In genomic region chr15:41773332-41773728, GRCh38 we compare ENCODE assay signal across 8 cellular contexts. TPM values are rescaled to one million over a fixed set of nuclear protein-coding genes. Genes with fewer than 3 reads are reported as not detected.
A peak's percentile ranks its signal among the peaks of the same experiment; 100 is the strongest.
DNase-seq lines count a peak whose midpoint lies in the region; ATAC-seq and TF ChIP-seq lines count a peak whose summit lies in the region.

No MANE protein-coding gene starts in this region.

- H3K36me3 ChIP-seq in adipocyte (ENCODE audit: control insufficient read depth, insufficient read depth, low read length, severe bottlenecking) (peaks cover 4% of the 10 kb centered on the region), upper lobe of right lung (peaks cover 5% of the 10 kb centered on the region)

- no peak for ATAC-seq in memory B cell (ENCODE audit: low read depth)
- ATAC-seq in upper lobe of right lung, result no peak
- ATAC-seq in HG02588 (IDR thresholded peaks at IDR 0.05; ENCODE audit: unreplicated experiment), result no peak

- peaks cover 53% of the 10 kb centered on the region for H3K4me1 Mint-ChIP-seq in activated naive CD4-positive, alpha-beta T cell treated with anti-CD3 and anti-CD28 coated beads, Interleukin-2, amount 10 ng/mL, durations not matched to agents 7 days and 5 days
- peaks cover 34% of the 10 kb centered on the region for H3K4me1 Mint-ChIP-seq in memory B cell

- H3K4me3 ChIP-seq in adipocyte (ENCODE audit: low read length) (peak overlapping the region; percentile 95), upper lobe of right lung (peak overlapping the region; percentile 64)

- H3K4me3 Mint-ChIP-seq in activated naive CD4-positive, alpha-beta T cell treated with anti-CD3 and anti-CD28 coated beads, Interleukin-2, amount 10 ng/mL, durations not matched to agents 7 days and 5 days, result peak overlapping the region; percentile 95
- peak overlapping the region; percentile 95 for H3K4me3 Mint-ChIP-seq in memory B cell

- DNase-seq in activated naive CD4-positive, alpha-beta T cell treated with anti-CD3 and anti-CD28 coated beads, Interleukin-2, amount 10 ng/mL, durations not matched to agents 7 days and 5 days, result no peak
- no peak for DNase-seq in activated naive CD4-positive, alpha-beta T cell treated with anti-CD3 and anti-CD28 coated beads, Interleukin-2, amount 50 U/mL, for 16 hours
- no peak for DNase-seq in adipocyte (ENCODE audit: low read depth)
- no peak for DNase-seq in memory B cell (ENCODE audit: low spot score in 2 of 2)
- DNase-seq in upper lobe of right lung, result no peak
- DNase-seq in GF-D8 (lab: John Stamatoyannopoulos, UW), result no peak
- DNase-seq in H4 (ENCODE audit: low spot score), result no peak

- TF ChIP-seq CTCF in upper lobe of right lung (IDR thresholded peaks at IDR 0.05), result no peak

- no peaks in the 10 kb centered on the region for H3K9me3 Mint-ChIP-seq in activated naive CD4-positive, alpha-beta T cell treated with anti-CD3 and anti-CD28 coated beads, Interleukin-2, amount 10 ng/mL, durations not matched to agents 7 days and 5 days
- no peaks in the 10 kb centered on the region for H3K9me3 Mint-ChIP-seq in memory B cell

- H3K4me1 ChIP-seq in adipocyte (ENCODE audit: control insufficient read depth, insufficient read depth, low read length) (peaks cover 45% of the 10 kb centered on the region), upper lobe of right lung (peaks cover 32% of the 10 kb centered on the region)

- CTCF ChIA-PET in activated naive CD4-positive, alpha-beta T cell treated with anti-CD3 and anti-CD28 coated beads, Interleukin-2, amount 10 ng/mL, durations not matched to agents 7 days and 5 days (lab: Charles Lee), result interaction anchor here (0.7 to 6.4 kb wide), 35 partner anchors 9 to 311 kb away, joined by 3 to 253 read pairs (median 5); no protein-coding TSS in a partner anchor

- H3K27ac ChIP-seq in upper lobe of right lung, result peak overlapping the region; percentile 75

- no peaks in the 10 kb centered on the region for H3K27me3 ChIP-seq in adipocyte (replicated peaks; ENCODE audit: control insufficient read depth, insufficient read depth, low read length)
- H3K27me3 ChIP-seq in upper lobe of right lung, result no peaks in the 10 kb centered on the region

- peaks cover 3% of the 10 kb centered on the region for H3K36me3 Mint-ChIP-seq in activated naive CD4-positive, alpha-beta T cell treated with anti-CD3 and anti-CD28 coated beads, Interleukin-2, amount 10 ng/mL, durations not matched to agents 7 days and 5 days
- no peaks in the 10 kb centered on the region for H3K36me3 Mint-ChIP-seq in memory B cell

- H3K9me3 ChIP-seq in adipocyte (ENCODE audit: control insufficient read depth, low read length), result no peaks in the 10 kb centered on the region
- H3K9me3 ChIP-seq in upper lobe of right lung, result no peaks in the 10 kb centered on the region

- intact Hi-C loops in upper lobe of right lung (cut with DNase I), result loop anchor here (5.0 kb wide), 1 partner anchor 39 kb away; no protein-coding TSS in a partner anchor

- H3K9ac ChIP-seq in adipocyte (ENCODE audit: low read length), result peak overlapping the region; percentile 93

- peak overlapping the region; percentile 97 for H3K27ac Mint-ChIP-seq in activated naive CD4-positive, alpha-beta T cell treated with anti-CD3 and anti-CD28 coated beads, Interleukin-2, amount 10 ng/mL, durations not matched to agents 7 days and 5 days
- H3K27ac Mint-ChIP-seq in memory B cell, result peak overlapping the region; percentile 73

- no peaks in the 10 kb centered on the region for H3K27me3 Mint-ChIP-seq in activated naive CD4-positive, alpha-beta T cell treated with anti-CD3 and anti-CD28 coated beads, Interleukin-2, amount 10 ng/mL, durations not matched to agents 7 days and 5 days
- no peaks in the 10 kb centered on the region for H3K27me3 Mint-ChIP-seq in memory B cell

RNA-seq across cellular contexts. Expression of gene MAPKBP1, which starts 1.0 kb away (rescaled TPM):
- 22.4 TPM for total RNA-seq in upper lobe of right lung
- total RNA-seq in H4 (2014; rRNA removed; shearing (Covaris generic)), result 4.1 and 4.4 TPM in 2 replicates

RNA-seq across cellular contexts. Expression of gene JMJD7, which starts 54.6 kb away (rescaled TPM):
- total RNA-seq in upper lobe of right lung, result 36.7 TPM
- total RNA-seq in H4 (2014; rRNA removed; shearing (Covaris generic)), result 9.2 and 9.4 TPM in 2 replicates
